8 cellular contexts compared by ENCODE assay signal in the genomic region with DNA sequence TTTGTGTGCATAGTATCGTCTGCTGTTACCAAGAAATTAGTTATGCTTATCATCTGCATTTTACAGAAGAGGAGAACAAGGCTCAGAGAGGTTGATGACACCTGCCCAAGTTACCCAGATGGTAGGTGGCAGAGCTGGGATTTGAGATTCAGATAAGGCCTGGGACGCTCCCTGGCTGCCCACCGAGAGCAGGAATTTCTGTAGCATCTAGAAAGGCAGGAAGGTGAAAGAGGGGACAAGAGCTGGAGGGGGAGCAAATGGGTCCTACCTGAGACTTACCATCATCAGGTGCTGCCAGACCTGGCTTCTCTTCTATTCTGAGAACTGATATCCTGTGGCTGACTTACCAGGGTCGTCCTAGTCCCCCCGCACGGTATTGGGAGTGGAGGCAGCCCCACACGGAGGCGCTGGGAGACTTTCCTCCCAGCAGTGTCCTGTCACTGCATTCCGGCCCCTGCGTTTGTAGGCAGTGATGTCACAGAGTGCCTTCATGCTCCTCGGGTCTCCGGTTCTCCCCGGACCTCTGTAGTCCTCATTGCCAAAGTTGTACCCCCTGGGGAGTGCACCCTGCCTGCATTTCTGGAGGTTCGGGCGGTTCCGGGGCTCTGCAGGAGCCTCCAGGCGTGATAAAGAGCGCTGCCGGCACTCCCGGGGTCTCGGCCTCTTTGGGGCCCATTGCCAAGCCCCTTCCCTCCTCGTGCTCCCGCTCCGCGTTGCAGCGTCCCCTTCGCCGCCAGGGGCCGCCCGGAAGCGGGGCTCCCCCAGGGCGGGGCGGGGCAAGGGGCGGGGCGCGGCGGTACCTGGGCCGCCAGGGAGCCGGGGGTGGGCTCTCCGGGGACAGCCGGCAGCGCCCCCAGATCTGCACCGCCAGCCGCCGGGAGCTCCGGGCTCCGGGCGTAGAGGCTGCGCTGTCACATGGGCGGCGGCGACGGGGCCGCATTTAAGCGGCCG. TPM values are rescaled to one million over a fixed set of nuclear protein-coding genes. Genes with fewer than 3 reads are reported as not detected.
DNase-seq lines count a peak whose midpoint lies in the region; ATAC-seq and TF ChIP-seq lines count a peak whose summit lies in the region.

Gene CABP1 (plus strand): TSS at position 856 of the 951 bp plus-strand sequence. CDS start 60 bp downstream, at position 916.

- no peak within 1 kb of the TSS for H3K27ac Mint-ChIP-seq in glutamatergic neuron (ENCODE audit: unreplicated experiment)

- TF ChIP-seq CTCF in glutamatergic neuron (IDR thresholded peaks at IDR 0.05; ENCODE audit: partially characterized antibody, unreplicated experiment), result peak; percentile 40

- H3K4me1 ChIP-seq in NT2/D1 (ENCODE audit: insufficient read depth, insufficient read length) (peaks cover 5% of the 10 kb centered on the region), skeletal muscle tissue (ENCODE audit: control insufficient read depth in 3 of 3, insufficient read depth in 3 of 3, low read length in 3 of 3) (peaks cover 7 to 11% (median 8%) of the 10 kb centered on the region in 3 donors)

- H3K9me3 ChIP-seq in NT2/D1 (ENCODE audit: insufficient read depth, low read length) (no peaks in the 10 kb centered on the region), skeletal muscle tissue (ENCODE audit: control insufficient read depth in 3 of 3, low read length in 3 of 3) (no peaks in the 10 kb centered on the region)

- peak within 1 kb of the TSS; percentile 82 for H3K4me3 Mint-ChIP-seq in glutamatergic neuron (ENCODE audit: unreplicated experiment)

- H3K27me3 ChIP-seq in NT2/D1 (ENCODE audit: insufficient read depth, insufficient read length) (peaks cover 29% of the 10 kb centered on the region), skeletal muscle tissue (ENCODE audit: control insufficient read depth in 3 of 3, insufficient read depth in 3 of 3, low read length in 3 of 3) (peaks cover 30 to 50% (median 34%) of the 10 kb centered on the region in 3 donors)

- ATAC-seq in GM18502 (IDR thresholded peaks at IDR 0.05; ENCODE audit: poor library complexity, unreplicated experiment) (peak; percentile 70), HG02870 (IDR thresholded peaks at IDR 0.05; ENCODE audit: unreplicated experiment) (peak; percentile 69), GM21423 (IDR thresholded peaks at IDR 0.05; ENCODE audit: unreplicated experiment) (no peak)

- H3K4me3 ChIP-seq in NT2/D1 (ENCODE audit: insufficient read length, low read depth) (peak within 1 kb of the TSS; percentile 64), skeletal muscle tissue (ENCODE audit: low read length in 3 of 3) (peak within 1 kb of the TSS in 2 of 3 donors; percentile 45 to 49)

- no peak within 1 kb of the TSS for H3K27ac ChIP-seq in skeletal muscle tissue (ENCODE audit: low read depth, low read length)

- H3K9ac ChIP-seq in NT2/D1 (ENCODE audit: insufficient read length, low read depth), result peak within 1 kb of the TSS; percentile 76
- no peak within 1 kb of the TSS for H3K9ac ChIP-seq in skeletal muscle tissue (ENCODE audit: low read depth in 1 of 3, low read length in 3 of 3)

- H3K9me3 Mint-ChIP-seq in glutamatergic neuron (ENCODE audit: unreplicated experiment), result peaks cover 2% of the 10 kb centered on the region

- H3K27me3 Mint-ChIP-seq in glutamatergic neuron (ENCODE audit: unreplicated experiment), result peaks cover 18% of the 10 kb centered on the region

- H3K36me3 Mint-ChIP-seq in glutamatergic neuron (ENCODE audit: unreplicated experiment), result no peaks in the 10 kb centered on the region

- no peaks in the 10 kb centered on the region for H3K36me3 ChIP-seq in NT2/D1 (ENCODE audit: insufficient read depth, insufficient read length, low read length)
- no peaks in the 10 kb centered on the region for H3K36me3 ChIP-seq in skeletal muscle tissue (ENCODE audit: control insufficient read depth in 3 of 3, insufficient read depth in 3 of 3, low read length in 3 of 3)

- DNase-seq in NT2/D1 (ENCODE audit: low read depth, low spot score) (no peak), activated T-helper 1 cell treated with Interleukin-2 at 50 U/mL for 16 hours (ENCODE audit: low read depth) (peak; percentile 58), glutamatergic neuron (peak; percentile 72), UCSD-AML1 (lab: John Stamatoyannopoulos, UW; ENCODE audit: unreplicated experiment) (no peak)

- peaks cover 10% of the 10 kb centered on the region for H3K4me1 Mint-ChIP-seq in glutamatergic neuron (ENCODE audit: low read depth, unreplicated experiment)

RNA-seq across cellular contexts. Expression of gene CABP1, which starts in this region (rescaled TPM):
- total RNA-seq in glutamatergic neuron (ENCODE audit: unreplicated experiment) (0.83 TPM), skeletal muscle tissue (0.52 TPM)

Comparison
In these comparisons a context has a peak if more than half of its experiments do, and no peak if none do; other contexts are left out.
1. Peak in DNase-seq in glutamatergic neuron; RNA of the gene not detected or under 1 TPM.